1 cellular context compared by ENCODE assay signal in genomic region chr20:9071976-9072726, GRCh38.
TF ChIP-seq lines count a peak whose summit lies in the region.

No MANE protein-coding gene starts in this region.

TF ChIP-seq in GM23338, 12 proteins besides CTCF, POLR2A, EP300 and RAD21 (continued from another document):
- TF ChIP-seq, protein P1, sequence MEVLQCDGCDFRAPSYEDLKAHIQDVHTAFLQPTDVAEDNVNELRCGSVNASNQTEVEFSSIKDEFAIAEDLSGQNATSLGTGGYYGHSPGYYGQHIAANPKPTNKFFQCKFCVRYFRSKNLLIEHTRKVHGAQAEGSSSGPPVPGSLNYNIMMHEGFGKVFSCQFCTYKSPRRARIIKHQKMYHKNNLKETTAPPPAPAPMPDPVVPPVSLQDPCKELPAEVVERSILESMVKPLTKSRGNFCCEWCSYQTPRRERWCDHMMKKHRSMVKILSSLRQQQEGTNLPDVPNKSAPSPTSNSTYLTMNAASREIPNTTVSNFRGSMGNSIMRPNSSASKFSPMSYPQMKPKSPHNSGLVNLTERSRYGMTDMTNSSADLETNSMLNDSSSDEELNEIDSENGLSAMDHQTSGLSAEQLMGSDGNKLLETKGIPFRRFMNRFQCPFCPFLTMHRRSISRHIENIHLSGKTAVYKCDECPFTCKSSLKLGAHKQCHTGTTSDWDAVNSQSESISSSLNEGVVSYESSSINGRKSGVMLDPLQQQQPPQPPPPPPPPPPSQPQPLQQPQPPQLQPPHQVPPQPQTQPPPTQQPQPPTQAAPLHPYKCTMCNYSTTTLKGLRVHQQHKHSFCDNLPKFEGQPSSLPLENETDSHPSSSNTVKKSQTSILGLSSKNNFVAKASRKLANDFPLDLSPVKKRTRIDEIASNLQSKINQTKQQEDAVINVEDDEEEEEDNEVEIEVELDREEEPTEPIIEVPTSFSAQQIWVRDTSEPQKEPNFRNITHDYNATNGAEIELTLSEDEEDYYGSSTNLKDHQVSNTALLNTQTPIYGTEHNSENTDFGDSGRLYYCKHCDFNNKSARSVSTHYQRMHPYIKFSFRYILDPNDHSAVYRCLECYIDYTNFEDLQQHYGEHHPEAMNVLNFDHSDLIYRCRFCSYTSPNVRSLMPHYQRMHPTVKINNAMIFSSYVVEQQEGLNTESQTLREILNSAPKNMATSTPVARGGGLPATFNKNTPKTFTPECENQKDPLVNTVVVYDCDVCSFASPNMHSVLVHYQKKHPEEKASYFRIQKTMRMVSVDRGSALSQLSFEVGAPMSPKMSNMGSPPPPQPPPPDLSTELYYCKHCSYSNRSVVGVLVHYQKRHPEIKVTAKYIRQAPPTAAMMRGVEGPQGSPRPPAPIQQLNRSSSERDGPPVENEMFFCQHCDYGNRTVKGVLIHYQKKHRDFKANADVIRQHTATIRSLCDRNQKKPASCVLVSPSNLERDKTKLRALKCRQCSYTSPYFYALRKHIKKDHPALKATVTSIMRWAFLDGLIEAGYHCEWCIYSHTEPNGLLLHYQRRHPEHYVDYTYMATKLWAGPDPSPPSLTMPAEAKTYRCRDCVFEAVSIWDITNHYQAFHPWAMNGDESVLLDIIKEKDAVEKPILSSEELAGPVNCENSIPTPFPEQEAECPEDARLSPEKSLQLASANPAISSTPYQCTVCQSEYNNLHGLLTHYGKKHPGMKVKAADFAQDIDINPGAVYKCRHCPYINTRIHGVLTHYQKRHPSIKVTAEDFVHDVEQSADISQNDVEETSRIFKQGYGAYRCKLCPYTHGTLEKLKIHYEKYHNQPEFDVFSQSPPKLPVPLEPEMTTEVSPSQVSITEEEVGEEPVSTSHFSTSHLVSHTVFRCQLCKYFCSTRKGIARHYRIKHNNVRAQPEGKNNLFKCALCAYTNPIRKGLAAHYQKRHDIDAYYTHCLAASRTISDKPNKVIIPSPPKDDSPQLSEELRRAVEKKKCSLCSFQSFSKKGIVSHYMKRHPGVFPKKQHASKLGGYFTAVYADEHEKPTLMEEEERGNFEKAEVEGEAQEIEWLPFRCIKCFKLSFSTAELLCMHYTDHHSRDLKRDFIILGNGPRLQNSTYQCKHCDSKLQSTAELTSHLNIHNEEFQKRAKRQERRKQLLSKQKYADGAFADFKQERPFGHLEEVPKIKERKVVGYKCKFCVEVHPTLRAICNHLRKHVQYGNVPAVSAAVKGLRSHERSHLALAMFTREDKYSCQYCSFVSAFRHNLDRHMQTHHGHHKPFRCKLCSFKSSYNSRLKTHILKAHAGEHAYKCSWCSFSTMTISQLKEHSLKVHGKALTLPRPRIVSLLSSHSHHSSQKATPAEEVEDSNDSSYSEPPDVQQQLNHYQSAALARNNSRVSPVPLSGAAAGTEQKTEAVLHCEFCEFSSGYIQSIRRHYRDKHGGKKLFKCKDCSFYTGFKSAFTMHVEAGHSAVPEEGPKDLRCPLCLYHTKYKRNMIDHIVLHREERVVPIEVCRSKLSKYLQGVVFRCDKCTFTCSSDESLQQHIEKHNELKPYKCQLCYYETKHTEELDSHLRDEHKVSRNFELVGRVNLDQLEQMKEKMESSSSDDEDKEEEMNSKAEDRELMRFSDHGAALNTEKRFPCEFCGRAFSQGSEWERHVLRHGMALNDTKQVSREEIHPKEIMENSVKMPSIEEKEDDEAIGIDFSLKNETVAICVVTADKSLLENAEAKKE (CRISPR knock-in tag; IDR thresholded peaks at IDR 0.05): no peak
- TF ChIP-seq POLR2AphosphoS5 (IDR thresholded peaks at IDR 0.05; ENCODE audit: low read depth) (no peak), ZNF331 (CRISPR knock-in tag; IDR thresholded peaks at IDR 0.05; ENCODE audit: low read depth) (no peak), ETS1 (IDR thresholded peaks at IDR 0.05) (no peak), EZH2phosphoT487 (IDR thresholded peaks at IDR 0.05; ENCODE audit: unreplicated experiment) (no peak), ZNF114 (CRISPR knock-in tag; IDR thresholded peaks at IDR 0.05) (no peak), EZH2 (IDR thresholded peaks at IDR 0.05; ENCODE audit: low read depth, unreplicated experiment) (no peak), CREB1 (CRISPR knock-in tag; IDR thresholded peaks at IDR 0.05; ENCODE audit: low read depth) (no peak), NANOG (IDR thresholded peaks at IDR 0.05; ENCODE audit: borderline replicate concordance) (no peak)
